ENCODE assay signal across 1 cellular context in genomic region chr17:40338058-40338457, GRCh38.
TF ChIP-seq lines count a peak whose summit lies in the region.

No MANE protein-coding gene starts in this region.

TF ChIP-seq in SK-N-SH, 30 proteins besides CTCF, POLR2A, EP300 and RAD21 (continued from another document):
- TF ChIP-seq IRF3 (IDR thresholded peaks at IDR 0.05; ENCODE audit: low read depth, low read length) (no peak), POLR2AphosphoS5 (IDR thresholded peaks at IDR 0.05; ENCODE audit: low read depth, low read length) (no peak), FOXM1 (IDR thresholded peaks at IDR 0.05; ENCODE audit: low read depth) (no peak), PBX3 (IDR thresholded peaks at IDR 0.05) (no peak), FOXJ3 (CRISPR knock-in tag; IDR thresholded peaks at IDR 0.05) (no peak), MAX (IDR thresholded peaks at IDR 0.05; ENCODE audit: low read depth) (no peak), EZH2phosphoT487 (IDR thresholded peaks at IDR 0.05; ENCODE audit: borderline replicate concordance, low read depth) (no peak)
TF ChIP-seq in SK-N-SH: peak in this region for 0.
